Comparison of ENCODE assay signal across 1 cellular context in the genomic region with DNA sequence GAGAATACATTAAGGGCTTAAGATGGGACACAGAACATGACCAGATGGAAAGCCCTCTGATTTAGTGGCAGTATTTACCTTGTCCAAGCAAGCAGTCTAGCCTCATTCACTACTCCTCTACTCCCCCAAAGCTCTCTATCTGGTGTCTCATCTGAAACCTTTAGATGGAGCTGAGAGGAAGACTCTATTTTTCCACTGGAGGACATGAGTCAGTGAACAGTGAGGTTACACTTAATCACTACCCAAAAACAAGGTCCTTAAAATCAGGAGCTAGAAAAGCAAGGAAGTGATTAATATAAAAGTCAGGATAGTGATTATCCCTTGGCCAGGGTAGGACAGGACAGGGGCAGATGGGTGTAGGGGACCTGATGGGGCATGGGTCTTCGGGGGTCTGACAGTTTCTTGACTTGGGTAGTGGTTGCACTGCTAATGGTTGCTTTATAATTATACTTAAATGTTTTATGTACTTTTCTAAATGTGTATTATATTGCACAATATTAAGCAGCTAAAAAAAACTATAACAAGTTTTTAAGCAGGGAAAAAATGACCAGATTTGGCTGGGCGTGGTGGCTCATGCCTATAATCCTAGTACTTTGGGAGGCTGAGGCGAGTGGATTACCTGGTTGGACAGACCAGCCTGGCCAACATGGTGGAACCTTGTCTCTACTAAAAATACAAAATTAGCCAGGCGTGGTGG.
TF ChIP-seq lines count a peak whose summit lies in the region.

No MANE protein-coding gene starts in this region.

TF ChIP-seq in K562, 482 proteins besides CTCF, POLR2A, EP300 and RAD21:
- TF ChIP-seq NR1H2 (CRISPR knock-in tag; IDR thresholded peaks at IDR 0.05), result no peak
- TF ChIP-seq, protein P1, sequence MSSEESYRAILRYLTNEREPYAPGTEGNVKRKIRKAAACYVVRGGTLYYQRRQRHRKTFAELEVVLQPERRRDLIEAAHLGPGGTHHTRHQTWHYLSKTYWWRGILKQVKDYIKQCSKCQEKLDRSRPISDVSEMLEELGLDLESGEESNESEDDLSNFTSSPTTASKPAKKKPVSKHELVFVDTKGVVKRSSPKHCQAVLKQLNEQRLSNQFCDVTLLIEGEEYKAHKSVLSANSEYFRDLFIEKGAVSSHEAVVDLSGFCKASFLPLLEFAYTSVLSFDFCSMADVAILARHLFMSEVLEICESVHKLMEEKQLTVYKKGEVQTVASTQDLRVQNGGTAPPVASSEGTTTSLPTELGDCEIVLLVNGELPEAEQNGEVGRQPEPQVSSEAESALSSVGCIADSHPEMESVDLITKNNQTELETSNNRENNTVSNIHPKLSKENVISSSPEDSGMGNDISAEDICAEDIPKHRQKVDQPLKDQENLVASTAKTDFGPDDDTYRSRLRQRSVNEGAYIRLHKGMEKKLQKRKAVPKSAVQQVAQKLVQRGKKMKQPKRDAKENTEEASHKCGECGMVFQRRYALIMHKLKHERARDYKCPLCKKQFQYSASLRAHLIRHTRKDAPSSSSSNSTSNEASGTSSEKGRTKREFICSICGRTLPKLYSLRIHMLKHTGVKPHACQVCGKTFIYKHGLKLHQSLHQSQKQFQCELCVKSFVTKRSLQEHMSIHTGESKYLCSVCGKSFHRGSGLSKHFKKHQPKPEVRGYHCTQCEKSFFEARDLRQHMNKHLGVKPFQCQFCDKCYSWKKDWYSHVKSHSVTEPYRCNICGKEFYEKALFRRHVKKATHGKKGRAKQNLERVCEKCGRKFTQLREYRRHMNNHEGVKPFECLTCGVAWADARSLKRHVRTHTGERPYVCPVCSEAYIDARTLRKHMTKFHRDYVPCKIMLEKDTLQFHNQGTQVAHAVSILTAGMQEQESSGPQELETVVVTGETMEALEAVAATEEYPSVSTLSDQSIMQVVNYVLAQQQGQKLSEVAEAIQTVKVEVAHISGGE (CRISPR knock-in tag; IDR thresholded peaks at IDR 0.05), result 0 out of 6 replicates have a peak, but pooled peaks of 1 of the 3 experiments have one; percentile 17
- TF ChIP-seq FOSL1 (tag; conservative IDR thresholded peaks at IDR 0.05), result peak; percentile 87
- TF ChIP-seq, protein P2, sequence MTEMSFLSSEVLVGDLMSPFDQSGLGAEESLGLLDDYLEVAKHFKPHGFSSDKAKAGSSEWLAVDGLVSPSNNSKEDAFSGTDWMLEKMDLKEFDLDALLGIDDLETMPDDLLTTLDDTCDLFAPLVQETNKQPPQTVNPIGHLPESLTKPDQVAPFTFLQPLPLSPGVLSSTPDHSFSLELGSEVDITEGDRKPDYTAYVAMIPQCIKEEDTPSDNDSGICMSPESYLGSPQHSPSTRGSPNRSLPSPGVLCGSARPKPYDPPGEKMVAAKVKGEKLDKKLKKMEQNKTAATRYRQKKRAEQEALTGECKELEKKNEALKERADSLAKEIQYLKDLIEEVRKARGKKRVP (CRISPR knock-in tag; IDR thresholded peaks at IDR 0.05), result 0 out of 2 replicates have a peak, but pooled peaks have one; percentile 27
- TF ChIP-seq CEBPG (CRISPR knock-in tag; IDR thresholded peaks at IDR 0.05), result no peak
- peak in 1 of 2 experiments; percentile 87; a peak in 3 of 4 replicates for TF ChIP-seq CEBPG (tag; conservative IDR thresholded peaks at IDR 0.05 in 1 of 2, IDR thresholded peaks at IDR 0.05 in 1 of 2)
- TF ChIP-seq TGIF2 (CRISPR knock-in tag; IDR thresholded peaks at IDR 0.05), result no peak
- TF ChIP-seq CEBPB (tag; IDR thresholded peaks at IDR 0.05), result peak; percentile 76
